Comparison of ENCODE assay signal across 8 cellular contexts in genomic region chr15:90219421-90220141, GRCh38. TPM values are rescaled to one million over a fixed set of nuclear protein-coding genes. Genes with fewer than 3 reads are reported as not detected.
A peak's percentile ranks its signal among the peaks of the same experiment; 100 is the strongest.
DNase-seq lines count a peak whose midpoint lies in the region; ATAC-seq and TF ChIP-seq lines count a peak whose summit lies in the region.

No MANE protein-coding gene starts in this region.

- DNase-seq in GM12864 (ENCODE audit: low read depth) (no peak), NCI-H69 (lab: John Stamatoyannopoulos, UW) (peak; percentile 22), fibroblast of villous mesenchyme (ENCODE audit: low read depth) (peak; percentile 21)
- peak; percentile 71 for DNase-seq in activated T-cell treated with anti-CD3 and anti-CD28 coated beads, Interleukin-2, amount 50 U/mL, for 1 hour

- H3K27ac ChIP-seq in rectal smooth muscle tissue (ENCODE audit: low read depth, low read length): peak overlapping the region; percentile 56

- TF ChIP-seq CTCF in GM12864 (IDR thresholded peaks at IDR 0.05; ENCODE audit: low read depth, low read length, missing control alignments): peak; percentile 83
- TF ChIP-seq CTCF in fibroblast of villous mesenchyme (IDR thresholded peaks at IDR 0.05; ENCODE audit: insufficient read depth, low read depth, low read length): peak; percentile 70

- H3K9ac ChIP-seq in rectal smooth muscle tissue (ENCODE audit: low read length): no peak overlapping the region

- H3K36me3 ChIP-seq in rectal smooth muscle tissue (ENCODE audit: control insufficient read depth, insufficient read depth, low read length): peaks cover 40% of the 10 kb centered on the region

- H3K4me1 ChIP-seq in rectal smooth muscle tissue (ENCODE audit: control insufficient read depth, insufficient read depth, low read length): peaks cover 12% of the 10 kb centered on the region

- no peak for ATAC-seq in HG03469 (IDR thresholded peaks at IDR 0.05; ENCODE audit: unreplicated experiment)
- ATAC-seq in HG03045 (IDR thresholded peaks at IDR 0.05; ENCODE audit: unreplicated experiment): no peak
- no peak for ATAC-seq in HG02981 (IDR thresholded peaks at IDR 0.05; ENCODE audit: unreplicated experiment)

- H3K4me3 ChIP-seq in GM12864 (ENCODE audit: low read depth, low read length): no peak overlapping the region
- no peak overlapping the region for H3K4me3 ChIP-seq in fibroblast of villous mesenchyme (ENCODE audit: low read depth, low read length)
- H3K4me3 ChIP-seq in rectal smooth muscle tissue (ENCODE audit: low read length): no peak overlapping the region

- H3K27me3 ChIP-seq in rectal smooth muscle tissue (ENCODE audit: control insufficient read depth, insufficient read depth, low read length): no peaks in the 10 kb centered on the region

RNA-seq across cellular contexts. Expression of gene CIB1, which starts 14.2 kb away (rescaled TPM):
- 19.0 and 31.2 TPM in 2 replicates for total RNA-seq in fibroblast of villous mesenchyme

RNA-seq across cellular contexts. Expression of gene GDPGP1, which starts 14.4 kb away (rescaled TPM):
- 5.2 and 5.6 TPM in 2 replicates for total RNA-seq in fibroblast of villous mesenchyme

RNA-seq across cellular contexts. Expression of gene SEMA4B, which starts 18.5 kb away (rescaled TPM):
- 16.4 and 21.6 TPM in 2 replicates for total RNA-seq in fibroblast of villous mesenchyme

RNA-seq across cellular contexts. Expression of gene TTLL13, which starts 29.8 kb away (rescaled TPM):
- total RNA-seq in fibroblast of villous mesenchyme: under 0.01 and 0.32 TPM in 2 replicates

RNA-seq across cellular contexts. Expression of gene NGRN, which starts 45.9 kb away (rescaled TPM):
- 72.2 and 88.9 TPM in 2 replicates for total RNA-seq in fibroblast of villous mesenchyme
